ENCODE assay signal across 15 cellular contexts in genomic region chr10:10910634-10911033, GRCh38.
DNase-seq lines count a peak whose midpoint lies in the region; ATAC-seq and TF ChIP-seq lines count a peak whose summit lies in the region.
"Had no signal": no experiment of that assay in that cellular context is flagged by ENCODE, and none has a peak within 500 bp of the region (broad histone marks: within the 10 kb centered on the region; RNA-seq: fewer than 3 reads in every experiment).

No MANE protein-coding gene starts in this region.

- TF ChIP-seq POLR2A in breast epithelium (IDR thresholded peaks at IDR 0.05) (no peak), uterus (IDR thresholded peaks at IDR 0.05) (no peak)

- POLR2A ChIA-PET in MCF 10A (lab: Yijun Ruan, JAX): no interaction called here
- POLR2A ChIA-PET in activated CD4-positive, alpha-beta T cell treated with anti-CD3 and anti-CD28 coated beads, Interleukin-2, amount 10 ng/mL, durations not matched to agents 7 days and 5 days (lab: Charles Lee): no interaction called here

- H3K36me3 ChIP-seq in breast epithelium: no peaks in the 10 kb centered on the region
- H3K36me3 ChIP-seq in uterus: no peaks in the 10 kb centered on the region

- no peaks in the 10 kb centered on the region for H3K27me3 ChIP-seq in breast epithelium
- no peaks in the 10 kb centered on the region for H3K27me3 ChIP-seq in uterus
- H3K27me3 ChIP-seq: foreskin keratinocyte had no signal

- H3K27ac ChIP-seq in breast epithelium: peak overlapping the region; percentile 62 to 83
- H3K27ac ChIP-seq in uterus: peak overlapping the region; percentile 80 to 83
- H3K27ac ChIP-seq: 22Rv1 had no signal

- TF ChIP-seq CTCF in breast epithelium (IDR thresholded peaks at IDR 0.05) (no peak), MCF 10A (IDR thresholded peaks at IDR 0.05; ENCODE audit: unreplicated experiment) (no peak), nephron (IDR thresholded peaks at IDR 0.05; ENCODE audit: unreplicated experiment in 3 of 3) (no peak), uterus (IDR thresholded peaks at IDR 0.05) (no peak)

- no peak overlapping the region for H3K4me3 ChIP-seq in breast epithelium
- no peak overlapping the region for H3K4me3 ChIP-seq in uterus

- H3K4me1 ChIP-seq in breast epithelium (no peaks in the 10 kb centered on the region), uterus (no peaks in the 10 kb centered on the region)

- intact Hi-C loops in breast epithelium (cut with DNase I; ENCODE audit: low total_unique reads): no loop called here
- intact Hi-C loops in MCF 10A (cut with micrococcal nuclease): no loop called here
- intact Hi-C loops in Right ventricle myocardium superior (cut with DNase I): loop anchor here (10.0 kb wide), 1 partner anchor 86 kb away; no protein-coding TSS in a partner anchor
- intact Hi-C loops in uterus (cut with DNase I; ENCODE audit: low total_unique reads): no loop called here

- H3K36me3 Mint-ChIP-seq in MCF 10A (ENCODE audit: insufficient read depth, unreplicated experiment) (no peaks in the 10 kb centered on the region), nephron (ENCODE audit: low read depth) (no peaks in the 10 kb centered on the region)
- H3K36me3 Mint-ChIP-seq in activated CD4-positive, alpha-beta T cell treated with anti-CD3 and anti-CD28 coated beads, Interleukin-2, amount 10 ng/mL, durations not matched to agents 7 days and 5 days (ENCODE audit: low read depth): no peaks in the 10 kb centered on the region
- H3K36me3 Mint-ChIP-seq: activated CD4-positive, alpha-beta memory T cell treated with anti-CD3 and anti-CD28 coated beads for 36 hours had no signal

- CTCF ChIA-PET in MCF 10A (lab: Yijun Ruan, JAX): interaction anchor here (0.7 kb wide), 1 partner anchor 978 kb away, joined by 3 read pairs; no protein-coding TSS in a partner anchor
- CTCF ChIA-PET in activated CD4-positive, alpha-beta T cell treated with anti-CD3 and anti-CD28 coated beads, Interleukin-2, amount 10 ng/mL, durations not matched to agents 7 days and 5 days (lab: Charles Lee): interaction anchor here (0.7 kb wide), 1 partner anchor 253 kb away, joined by 4 read pairs; no protein-coding TSS in a partner anchor

- H3K9me3 Mint-ChIP-seq in MCF 10A (ENCODE audit: unreplicated experiment): no peaks in the 10 kb centered on the region
- H3K9me3 Mint-ChIP-seq in nephron: no peaks in the 10 kb centered on the region
- H3K9me3 Mint-ChIP-seq in activated CD4-positive, alpha-beta T cell treated with anti-CD3 and anti-CD28 coated beads, Interleukin-2, amount 10 ng/mL, durations not matched to agents 7 days and 5 days: no peaks in the 10 kb centered on the region
- H3K9me3 Mint-ChIP-seq: activated CD4-positive, alpha-beta memory T cell treated with anti-CD3 and anti-CD28 coated beads for 36 hours; CD8-positive, alpha-beta memory T cell had no signal

- H3K4me3 Mint-ChIP-seq in MCF 10A (ENCODE audit: unreplicated experiment) (no peak overlapping the region), nephron (no peak overlapping the region)
- H3K4me3 Mint-ChIP-seq in activated CD4-positive, alpha-beta T cell treated with anti-CD3 and anti-CD28 coated beads, Interleukin-2, amount 10 ng/mL, durations not matched to agents 7 days and 5 days: no peak overlapping the region
- H3K4me3 Mint-ChIP-seq: activated CD4-positive, alpha-beta memory T cell treated with anti-CD3 and anti-CD28 coated beads for 36 hours; CD8-positive, alpha-beta memory T cell had no signal

- BruUV-seq in MCF 10A (replicated peaks; lab: Mats Ljungman, UMichigan): no TSS peak

- no peaks in the 10 kb centered on the region for H3K27me3 Mint-ChIP-seq in MCF 10A (ENCODE audit: insufficient read depth, unreplicated experiment)
- no peaks in the 10 kb centered on the region for H3K27me3 Mint-ChIP-seq in nephron (ENCODE audit: low read depth)
- H3K27me3 Mint-ChIP-seq in activated CD4-positive, alpha-beta T cell treated with anti-CD3 and anti-CD28 coated beads, Interleukin-2, amount 10 ng/mL, durations not matched to agents 7 days and 5 days: peaks cover 5% of the 10 kb centered on the region

- H3K9me3 ChIP-seq in breast epithelium (no peaks in the 10 kb centered on the region), uterus (no peaks in the 10 kb centered on the region)

- H3K27ac Mint-ChIP-seq in MCF 10A (ENCODE audit: low read depth, unreplicated experiment) (no peak overlapping the region), nephron (peak overlapping the region in 2 of 3 experiments; percentile 79 to 92)
- no peak overlapping the region for H3K27ac Mint-ChIP-seq in activated CD4-positive, alpha-beta T cell treated with anti-CD3 and anti-CD28 coated beads, Interleukin-2, amount 10 ng/mL, durations not matched to agents 7 days and 5 days
- H3K27ac Mint-ChIP-seq: activated CD4-positive, alpha-beta memory T cell treated with anti-CD3 and anti-CD28 coated beads for 36 hours; CD8-positive, alpha-beta memory T cell had no signal

- DNase-seq in breast epithelium (ENCODE audit: low spot score in 2 of 2) (no peak), MCF 10A (ENCODE audit: unreplicated experiment) (no peak), Right ventricle myocardium superior (no peak), uterus (no peak), NCI-H446 (lab: John Stamatoyannopoulos, UW) (no peak)
- DNase-seq in activated CD4-positive, alpha-beta T cell treated with anti-CD3 and anti-CD28 coated beads, Interleukin-2, amount 10 ng/mL, durations not matched to agents 7 days and 5 days: no peak
- DNase-seq: activated CD4-positive, alpha-beta memory T cell treated with anti-CD3 and anti-CD28 coated beads for 36 hours; CD8-positive, alpha-beta memory T cell; effector CD8-positive, alpha-beta T cell; NCI-H1092; NCI-H2227 treated with DMSO at 0.1 percent for 48 hours had no signal

- ATAC-seq in Right ventricle myocardium superior (ENCODE audit: poor library complexity): peak; percentile 40
- no peak for ATAC-seq in HG03354 (IDR thresholded peaks at IDR 0.05; ENCODE audit: poor library complexity, severe bottlenecking, unreplicated experiment)

- H3K4me1 Mint-ChIP-seq in MCF 10A (ENCODE audit: insufficient read depth, unreplicated experiment): peaks cover 14% of the 10 kb centered on the region
- peaks cover 35% of the 10 kb centered on the region for H3K4me1 Mint-ChIP-seq in nephron
- H3K4me1 Mint-ChIP-seq in activated CD4-positive, alpha-beta T cell treated with anti-CD3 and anti-CD28 coated beads, Interleukin-2, amount 10 ng/mL, durations not matched to agents 7 days and 5 days: peaks cover 7% of the 10 kb centered on the region
- H3K4me1 Mint-ChIP-seq: CD8-positive, alpha-beta memory T cell had no signal

Comparison
In these comparisons a context has a peak if more than half of its experiments do, and no peak if none do; other contexts are left out.
1. H3K27ac Mint-ChIP-seq: peak in nephron (2 of 3); none in MCF 10A (single experiment) and activated CD4-positive, alpha-beta T cell treated with anti-CD3 and anti-CD28 coated beads, Interleukin-2, amount 10 ng/mL, durations not matched to agents 7 days and 5 days (single experiment).